8 cellular contexts compared by ENCODE assay signal in the genomic region with DNA sequence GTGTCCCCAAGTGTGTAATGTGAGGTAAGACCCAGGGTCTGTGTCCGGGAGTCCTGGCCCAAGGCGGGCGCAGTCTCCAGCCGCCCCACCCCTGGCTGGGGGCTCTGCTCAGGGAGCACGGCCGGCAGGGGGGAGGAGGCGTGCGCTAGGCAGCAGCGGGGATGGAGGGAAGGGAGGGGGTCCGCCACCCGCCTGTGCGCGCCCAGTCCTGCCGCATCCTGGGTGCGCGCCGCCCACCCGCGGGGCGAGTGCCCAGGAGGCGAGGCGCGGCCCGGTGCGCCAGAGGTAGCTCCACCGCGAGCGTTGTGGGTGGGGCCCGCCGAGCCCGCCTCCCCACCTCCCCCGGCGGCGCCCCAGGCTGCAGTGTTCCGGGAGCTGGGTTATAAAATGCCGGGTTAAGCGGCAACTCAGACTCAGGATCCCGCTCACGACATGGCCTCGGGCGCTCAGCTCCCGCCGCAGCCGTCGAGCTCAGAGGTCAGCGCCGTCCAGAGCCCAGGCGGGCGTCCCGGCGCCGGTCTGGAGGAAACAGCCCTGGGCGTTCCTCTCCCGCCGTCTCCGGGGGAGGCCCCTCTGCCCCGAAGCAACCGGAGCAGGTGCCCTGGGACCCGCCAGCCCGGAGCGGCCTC. TPM values are rescaled to one million over a fixed set of nuclear protein-coding genes. Genes with fewer than 3 reads are reported as not detected.
A peak's percentile ranks its signal among the peaks of the same experiment; 100 is the strongest.
DNase-seq lines count a peak whose midpoint lies in the region; ATAC-seq and TF ChIP-seq lines count a peak whose summit lies in the region.

A gene with protein sequence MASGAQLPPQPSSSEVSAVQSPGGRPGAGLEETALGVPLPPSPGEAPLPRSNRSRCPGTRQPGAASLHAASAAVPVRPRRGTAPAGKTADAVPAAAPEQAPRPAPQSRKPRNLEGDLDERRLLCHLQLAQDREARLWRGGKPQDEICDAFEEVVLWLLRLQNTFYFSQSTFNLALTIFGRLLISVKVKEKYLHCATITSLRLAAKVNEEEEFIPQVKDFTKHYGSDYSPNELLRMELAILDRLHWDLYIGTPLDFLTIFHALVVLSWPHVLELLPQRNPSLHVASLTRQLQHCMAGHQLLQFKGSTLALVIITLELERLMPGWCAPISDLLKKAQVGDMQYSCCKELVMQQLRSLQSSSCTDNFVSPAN (plus strand): TSS at position 363 of the 629 bp plus-strand sequence. CDS start 70 bp downstream, at position 433.

- peak; percentile 27 for DNase-seq in COR-L47 (lab: John Stamatoyannopoulos, UW)
- peak; percentile 86 for DNase-seq in H7
- peak in 17 of 61 donors; percentile 18 to 67 (median 36) for DNase-seq in caudate nucleus (lab: John Stamatoyannopoulos, UW)
- DNase-seq in lung (ENCODE audit: low spot score), result no peak
- DNase-seq in stimulated activated CD8-positive, alpha-beta memory T cell treated with anti-CD3 and anti-CD28 coated beads, Interleukin-2, amount 100 ng/mL, for 48 hours (ENCODE audit: low read depth in 2 of 2), result peak; percentile 43 to 48
- no peak for DNase-seq in NCI-H226

- H3K27me3 ChIP-seq in H7 (ENCODE audit: control insufficient read depth, insufficient read depth, low read length) (peaks cover 43% of the 10 kb centered on the region), lung (ENCODE audit: control insufficient read depth, insufficient read depth) (no peaks in the 10 kb centered on the region)

- ATAC-seq in lung (ENCODE audit: insufficient read depth, low FRiP score), result peak; percentile 62
- ATAC-seq in HG03097 (IDR thresholded peaks at IDR 0.05; ENCODE audit: low FRiP score, unreplicated experiment), result no peak

- H3K4me1 ChIP-seq in lung (ENCODE audit: control insufficient read depth in 2 of 2, insufficient read depth in 2 of 2, low read length in 2 of 2), result peaks cover 0 to 8% of the 10 kb centered on the region in 2 donors

- H3K4me3 ChIP-seq in H7 (ENCODE audit: insufficient read depth, low read depth, low read length) (peak within 1 kb of the TSS; percentile 48), WI38 (ENCODE audit: low read depth, low read length) (peak within 1 kb of the TSS; percentile 36), lung (no peak within 1 kb of the TSS)

- no peak for TF ChIP-seq CTCF in WI38 (IDR thresholded peaks at IDR 0.05; ENCODE audit: low read depth, low read length)
- TF ChIP-seq CTCF in lung (IDR thresholded peaks at IDR 0.05; ENCODE audit: control extremely low read depth, extremely low read depth), result no peak

- H3K36me3 ChIP-seq in H7 (replicated peaks; ENCODE audit: control insufficient read depth, insufficient read depth, low read length) (no peaks in the 10 kb centered on the region), lung (ENCODE audit: control insufficient read depth in 2 of 2, insufficient read depth in 2 of 2, low read length in 2 of 2) (peaks cover 0 to 2% of the 10 kb centered on the region in 2 donors)

- WGBS in lung, 2 donors, result 0 to 1% methylated on average over 42 to 61 of the region's 61 CpGs

- H3K27ac ChIP-seq in caudate nucleus (ENCODE audit: low read depth, low read length) (peak within 1 kb of the TSS; percentile 52), lung (ENCODE audit: low read depth in 1 of 2, low read length in 1 of 2) (no peak within 1 kb of the TSS)

- H3K9me3 ChIP-seq in lung (ENCODE audit: control insufficient read depth in 2 of 2, insufficient read depth in 1 of 2, low read length in 1 of 2), result no peaks in the 10 kb centered on the region

RNA-seq across cellular contexts. Expression of the gene that starts here (rescaled TPM):
- 0.07 and 0.18 TPM in 2 replicates for total RNA-seq in H7 (2014; rRNA removed; shearing (Covaris generic))
- under 1 TPM; 0.74 to 0.88 TPM for total RNA-seq in lung
- polyA plus RNA-seq in lung, result under 1 TPM; 0.55 to 0.61 TPM

Comparison
In these comparisons a context has a peak if more than half of its experiments do, and no peak if none do; other contexts are left out.
1. Peak in DNase-seq and H3K4me3 ChIP-seq in H7; RNA of the gene not detected or under 1 TPM.
2. Peak in ATAC-seq in lung; RNA of the gene not detected or under 1 TPM.
3. DNase-seq: peak in COR-L47 (single experiment) and stimulated activated CD8-positive, alpha-beta memory T cell treated with anti-CD3 and anti-CD28 coated beads, Interleukin-2, amount 100 ng/mL, for 48 hours (2 of 2); none in lung (single experiment) and NCI-H226 (single experiment).